ENCODE assay signal across 7 cellular contexts in genomic region chr12:116319851-116320621, GRCh38. TPM values are rescaled to one million over a fixed set of nuclear protein-coding genes. Genes with fewer than 3 reads are reported as not detected.
DNase-seq lines count a peak whose midpoint lies in the region; ATAC-seq and TF ChIP-seq lines count a peak whose summit lies in the region.

No MANE protein-coding gene starts in this region.

- intact Hi-C loops in activated CD4-positive, alpha-beta memory T cell treated with anti-CD3 and anti-CD28 coated beads for 36 hours (cut with micrococcal nuclease): no loop called here

- H2BK15ac ChIP-seq in mesendoderm (replicated peaks; ENCODE audit: low read depth): no peak overlapping the region

- H3K18ac ChIP-seq in mesendoderm (ENCODE audit: low read length): no peak overlapping the region

- H3K9ac ChIP-seq in skeletal muscle satellite cell (ENCODE audit: low read depth, low read length): peak overlapping the region; percentile 61
- H3K9ac ChIP-seq in mesendoderm (ENCODE audit: low read length): no peak overlapping the region

- no peak overlapping the region for H3K27ac Mint-ChIP-seq in activated CD4-positive, alpha-beta memory T cell treated with anti-CD3 and anti-CD28 coated beads for 36 hours
- H3K27ac Mint-ChIP-seq in WTC11: no peak overlapping the region

- no peak for TF ChIP-seq CTCF in foreskin fibroblast (IDR thresholded peaks at IDR 0.05; ENCODE audit: low read depth, low read length)
- TF ChIP-seq CTCF in WTC11 (IDR thresholded peaks at IDR 0.05): no peak

- no peaks in the 10 kb centered on the region for H3K9me3 ChIP-seq in skeletal muscle satellite cell (replicated peaks; ENCODE audit: low read length)

- H3K36me3 Mint-ChIP-seq in activated CD4-positive, alpha-beta memory T cell treated with anti-CD3 and anti-CD28 coated beads for 36 hours: no peaks in the 10 kb centered on the region
- no peaks in the 10 kb centered on the region for H3K36me3 Mint-ChIP-seq in WTC11

- no peak overlapping the region for H2BK5ac ChIP-seq in mesendoderm (ENCODE audit: low read length)

- H3K4me3 Mint-ChIP-seq in activated CD4-positive, alpha-beta memory T cell treated with anti-CD3 and anti-CD28 coated beads for 36 hours: no peak overlapping the region
- H3K4me3 Mint-ChIP-seq in WTC11: no peak overlapping the region

- DNase-seq in KBM-7 (peak; percentile 96), foreskin fibroblast (peak; percentile 94 to 96), WTC11 (ENCODE audit: low spot score) (no peak), epidermal melanocyte (ENCODE audit: insufficient read length, low spot score) (no peak), mesendoderm (no peak)
- DNase-seq in activated CD4-positive, alpha-beta memory T cell treated with anti-CD3 and anti-CD28 coated beads for 36 hours: peak; percentile 40

- no peaks in the 10 kb centered on the region for H3K27me3 Mint-ChIP-seq in activated CD4-positive, alpha-beta memory T cell treated with anti-CD3 and anti-CD28 coated beads for 36 hours
- no peaks in the 10 kb centered on the region for H3K27me3 Mint-ChIP-seq in WTC11 (ENCODE audit: low read depth)

- no peak overlapping the region for H4K8ac ChIP-seq in mesendoderm (ENCODE audit: low read depth, low read length)

- in situ Hi-C loops in KBM-7 (cut with MboI; ENCODE audit: low pct_unique_long_range_greater_than_20kb, low sequenced_read_pairs): no loop called here

- H2BK120ac ChIP-seq in mesendoderm (ENCODE audit: low read depth, low read length): no peak overlapping the region

- no peak overlapping the region for H4K5ac ChIP-seq in mesendoderm (ENCODE audit: low read length)

- no peaks in the 10 kb centered on the region for H3K79me2 ChIP-seq in mesendoderm (ENCODE audit: control insufficient read depth, insufficient read depth, low read length)

- no peaks in the 10 kb centered on the region for H3K27me3 ChIP-seq in skeletal muscle satellite cell (ENCODE audit: control insufficient read depth, insufficient read depth, low read length)
- no peaks in the 10 kb centered on the region for H3K27me3 ChIP-seq in mesendoderm (ENCODE audit: insufficient read depth, low read length, poor library complexity)

- no peak overlapping the region for H3K4ac ChIP-seq in mesendoderm (ENCODE audit: low read depth, low read length)

- no peak overlapping the region for H3K56ac ChIP-seq in mesendoderm (ENCODE audit: low read length)

- H3K27ac ChIP-seq in mesendoderm (ENCODE audit: low read depth, low read length): no peak overlapping the region

- no peak for ATAC-seq in WTC11

- H3K4me2 ChIP-seq in skeletal muscle satellite cell (ENCODE audit: low read length) (peak overlapping the region; percentile 73), mesendoderm (ENCODE audit: low read length) (no peak overlapping the region)

- H3K4me3 ChIP-seq in foreskin fibroblast (ENCODE audit: low read depth in 1 of 2, low read length in 2 of 2) (peak overlapping the region; percentile 14 to 20), skeletal muscle satellite cell (ENCODE audit: low read length) (peak overlapping the region; percentile 52), mesendoderm (ENCODE audit: low read length) (no peak overlapping the region)

- POLR2A ChIA-PET in activated CD4-positive, alpha-beta memory T cell treated with anti-CD3 and anti-CD28 coated beads for 36 hours (lab: Charles Lee): no interaction called here
- POLR2A ChIA-PET in WTC11 (lab: Charles Lee): interaction anchor here (0.7 kb wide), 1 partner anchor 197 kb away, joined by 4 read pairs; no protein-coding TSS in a partner anchor

- no peaks in the 10 kb centered on the region for H3K9me3 Mint-ChIP-seq in activated CD4-positive, alpha-beta memory T cell treated with anti-CD3 and anti-CD28 coated beads for 36 hours
- no peaks in the 10 kb centered on the region for H3K9me3 Mint-ChIP-seq in WTC11

- no peaks in the 10 kb centered on the region for H3K36me3 ChIP-seq in skeletal muscle satellite cell (ENCODE audit: insufficient read depth, low read length)
- no peaks in the 10 kb centered on the region for H3K36me3 ChIP-seq in mesendoderm (ENCODE audit: control insufficient read depth, insufficient read depth, low read length)

- H3K79me1 ChIP-seq in mesendoderm (ENCODE audit: low read length): no peaks in the 10 kb centered on the region

- CTCF ChIA-PET in activated CD4-positive, alpha-beta memory T cell treated with anti-CD3 and anti-CD28 coated beads for 36 hours (lab: Charles Lee): no interaction called here
- CTCF ChIA-PET in WTC11 (lab: Charles Lee): interaction anchor here (0.7 kb wide), 1 partner anchor 346 kb away, joined by 3 read pairs; no protein-coding TSS in a partner anchor

- no CpG with 5 or more reads among the region's 16 CpGs for WGBS in mesendoderm (ENCODE audit: extremely low coverage, insufficient coverage, low lambda C conversion rate)

- peaks cover 31% of the 10 kb centered on the region for H3K4me1 ChIP-seq in skeletal muscle satellite cell (ENCODE audit: control insufficient read depth, insufficient read depth, low read length)
- no peaks in the 10 kb centered on the region for H3K4me1 ChIP-seq in mesendoderm (ENCODE audit: control insufficient read depth, low read depth, low read length)

- H2AK5ac ChIP-seq in mesendoderm (ENCODE audit: low read length): no peak overlapping the region

- H3K23ac ChIP-seq in mesendoderm (ENCODE audit: low read length): no peak overlapping the region

- peaks cover 29% of the 10 kb centered on the region for H3K4me1 Mint-ChIP-seq in activated CD4-positive, alpha-beta memory T cell treated with anti-CD3 and anti-CD28 coated beads for 36 hours (ENCODE audit: low read depth)
- H3K4me1 Mint-ChIP-seq in WTC11: peaks cover 10% of the 10 kb centered on the region

TF ChIP-seq in WTC11, 78 proteins besides CTCF, POLR2A, EP300 and RAD21 (continues in another document):
- TF ChIP-seq NFYB (CRISPR knock-in tag; conservative IDR thresholded peaks at IDR 0.05; ENCODE audit: low read depth) (no peak), CDX4 (CRISPR knock-in tag; IDR thresholded peaks at IDR 0.05; ENCODE audit: borderline replicate concordance) (no peak), ZBTB21 (CRISPR knock-in tag; IDR thresholded peaks at IDR 0.05; ENCODE audit: borderline replicate concordance) (no peak), GABPB1 (CRISPR knock-in tag; IDR thresholded peaks at IDR 0.05) (no peak), ATF1 (CRISPR knock-in tag; IDR thresholded peaks at IDR 0.05) (no peak), IRF2 (CRISPR knock-in tag; IDR thresholded peaks at IDR 0.05; ENCODE audit: borderline replicate concordance, low read depth) (no peak), ZNF532 (CRISPR knock-in tag; IDR thresholded peaks at IDR 0.05; ENCODE audit: borderline replicate concordance) (no peak)

RNA-seq across cellular contexts. Expression of gene MED13L, which starts 42.5 kb away (rescaled TPM):
- 10 to 100 TPM; 37.7 to 41.4 TPM for total RNA-seq in activated CD4-positive, alpha-beta memory T cell treated with anti-CD3 and anti-CD28 coated beads for 36 hours
- total RNA-seq in skeletal muscle satellite cell (2012; rRNA removed): 71.2 and 113 TPM in 2 replicates
- total RNA-seq in WTC11 (2021): 53.3 to 80.5 TPM (median 55.5 TPM) in 3 replicates
- 25.0 TPM for polyA plus RNA-seq in mesendoderm (2013, experiment 1 of 2)
- 25.0 TPM for polyA plus RNA-seq in mesendoderm (2013, experiment 2 of 2)

Comparison
In these comparisons a context has a peak if more than half of its experiments do, and no peak if none do; other contexts are left out.
1. DNase-seq: peak in KBM-7 (single experiment), activated CD4-positive, alpha-beta memory T cell treated with anti-CD3 and anti-CD28 coated beads for 36 hours (single experiment) and foreskin fibroblast (2 of 2); none in WTC11 (single experiment), epidermal melanocyte (single experiment) and mesendoderm (single experiment).